ENCODE assay signal across 9 cellular contexts in genomic region chr14:59482120-59482434, GRCh38. TPM values are rescaled to one million over a fixed set of nuclear protein-coding genes. Genes with fewer than 3 reads are reported as not detected.
DNase-seq lines count a peak whose midpoint lies in the region; ATAC-seq, FAIRE-seq and TF ChIP-seq lines count a peak whose summit lies in the region.
"Had no signal": no experiment of that assay in that cellular context is flagged by ENCODE, and none has a peak within 500 bp of the region (broad histone marks: within the 10 kb centered on the region; RNA-seq: fewer than 3 reads in every experiment).

No MANE protein-coding gene starts in this region.

- H3K36me3 ChIP-seq in SU-DHL-6 (ENCODE audit: low read length) (peaks cover 2% of the 10 kb centered on the region; the same call in 1 of the 2 replicates), skeletal muscle satellite cell (ENCODE audit: insufficient read depth, low read length) (peaks cover 25% of the 10 kb centered on the region)

- H3K4me3 ChIP-seq in SU-DHL-6 (ENCODE audit: insufficient read depth, low read length, poor library complexity, severe bottlenecking) (no peak overlapping the region), epithelial cell of proximal tubule (ENCODE audit: low read depth, low read length) (peak overlapping the region; percentile 67), skeletal muscle satellite cell (ENCODE audit: low read length) (peak overlapping the region; percentile 88)

- H3K27me3 ChIP-seq in SU-DHL-6 (ENCODE audit: low read length) (no peaks in the 10 kb centered on the region), skeletal muscle satellite cell (ENCODE audit: control insufficient read depth, insufficient read depth, low read length) (no peaks in the 10 kb centered on the region)

- ATAC-seq in HG03565 (IDR thresholded peaks at IDR 0.05; ENCODE audit: unreplicated experiment): no peak

- no peaks in the 10 kb centered on the region for H4K20me1 ChIP-seq in SU-DHL-6 (ENCODE audit: low read depth, low read length)

- H3K9me3 ChIP-seq in SU-DHL-6 (ENCODE audit: insufficient read depth, low read length) (no peaks in the 10 kb centered on the region), skeletal muscle satellite cell (replicated peaks; ENCODE audit: low read length) (no peaks in the 10 kb centered on the region)

- peak overlapping the region; percentile 78 for H3K4me2 ChIP-seq in SU-DHL-6 (ENCODE audit: low read depth, low read length, poor library complexity, severe bottlenecking)
- H3K4me2 ChIP-seq in skeletal muscle satellite cell (ENCODE audit: low read length): peak overlapping the region; percentile 86

- no peaks in the 10 kb centered on the region for H3K9me2 ChIP-seq in SU-DHL-6 (replicated peaks; ENCODE audit: insufficient read depth, low read length)

- TF ChIP-seq CTCF in SU-DHL-6 (IDR thresholded peaks at IDR 0.05; ENCODE audit: insufficient read depth, low read length, poor library complexity, severe bottlenecking): no peak
- no peak for TF ChIP-seq CTCF in epithelial cell of proximal tubule (conservative IDR thresholded peaks at IDR 0.05; ENCODE audit: low read depth, low read length)

- peak overlapping the region; percentile 91 for H3K9ac ChIP-seq in SU-DHL-6 (ENCODE audit: low read length)
- peak overlapping the region; percentile 97 for H3K9ac ChIP-seq in skeletal muscle satellite cell (ENCODE audit: low read depth, low read length)

- peaks cover 37% of the 10 kb centered on the region for H3K4me1 ChIP-seq in skeletal muscle satellite cell (ENCODE audit: control insufficient read depth, insufficient read depth, low read length)

- FAIRE-seq in GM19239 (lab: Jason Lieb, UNC): peak; percentile 52

- peaks cover 54% of the 10 kb centered on the region for H3K79me2 ChIP-seq in SU-DHL-6 (ENCODE audit: insufficient read depth, low read length)

- no peak overlapping the region for H2AFZ ChIP-seq in SU-DHL-6 (ENCODE audit: low read depth, low read length, severe bottlenecking)

- no peak overlapping the region for H3K27ac ChIP-seq in SU-DHL-6 (ENCODE audit: low read depth, low read length)

- DNase-seq in GM19239 (ENCODE audit: insufficient read length, low spot score) (no peak), epithelial cell of proximal tubule (ENCODE audit: low read depth) (no peak), OCI-M1 (lab: John Stamatoyannopoulos, UW) (no peak), 8988T (no peak), NCI-H2081 treated with DMSO at 0.1 percent for 48 hours (lab: John Stamatoyannopoulos, UW) (no peak)
- DNase-seq: activated T-cell treated with anti-CD3 and anti-CD28 coated beads for 4 hours had no signal

- H3F3A ChIP-seq in SU-DHL-6 (ENCODE audit: insufficient read depth): peaks cover 4% of the 10 kb centered on the region; the same call in 1 of the 2 replicates

RNA-seq across cellular contexts. Expression of gene L3HYPDH, which starts 2.1 kb away (rescaled TPM):
- total RNA-seq in epithelial cell of proximal tubule: 19.5 and 28.7 TPM in 2 replicates
- total RNA-seq in skeletal muscle satellite cell (2012; rRNA removed): 51.7 and 57.2 TPM in 2 replicates

RNA-seq across cellular contexts. Expression of gene JKAMP, which starts 2.2 kb away (rescaled TPM):
- 57.1 and 59.3 TPM in 2 replicates for total RNA-seq in epithelial cell of proximal tubule
- 75.0 and 109 TPM in 2 replicates for total RNA-seq in skeletal muscle satellite cell (2012; rRNA removed)

RNA-seq across cellular contexts. Expression of gene GPR135, which starts 16.9 kb away (rescaled TPM):
- 0.87 and 1.3 TPM in 2 replicates for total RNA-seq in epithelial cell of proximal tubule
- 3.9 and 7.6 TPM in 2 replicates for total RNA-seq in skeletal muscle satellite cell (2012; rRNA removed)
